Comparison of ENCODE assay signal across 1 cellular context in genomic region chr11:73315288-73316020, GRCh38.
TF ChIP-seq lines count a peak whose summit lies in the region.

No MANE protein-coding gene starts in this region.

TF ChIP-seq in HepG2, 621 proteins besides CTCF, POLR2A, EP300 and RAD21:
- TF ChIP-seq ELF4 (CRISPR knock-in tag; IDR thresholded peaks at IDR 0.05; ENCODE audit: borderline replicate concordance) (no peak), ZNF768 (CRISPR knock-in tag; IDR thresholded peaks at IDR 0.05) (peak; percentile 67; the same call in 1 of the 2 replicates), FOXP1 (IDR thresholded peaks at IDR 0.05) (no peak), FOXP1 (CRISPR knock-in tag; IDR thresholded peaks at IDR 0.05) (no peak)
TF ChIP-seq in HepG2: peak in this region for 1.
